ENCODE assay signal across 28 cellular contexts in genomic region chr22:50087646-50088045, GRCh38. TPM values are rescaled to one million over a fixed set of nuclear protein-coding genes. Genes with fewer than 3 reads are reported as not detected.
"Had no signal": no experiment of that assay in that cellular context is flagged by ENCODE, and none has a peak within 500 bp of the region (broad histone marks: within the 10 kb centered on the region; RNA-seq: fewer than 3 reads in every experiment).

No MANE protein-coding gene starts in this region.

- H3K36me3 Mint-ChIP-seq: activated naive CD8-positive, alpha-beta T cell had no signal

- H3K27me3 Mint-ChIP-seq: brain had no signal

- FAIRE-seq: astrocyte had no signal

- H3K4me3 Mint-ChIP-seq: activated naive CD4-positive, alpha-beta T cell treated with anti-CD3 and anti-CD28 coated beads for 36 hours; activated naive CD8-positive, alpha-beta T cell; activated T-helper 17 cell treated with anti-CD3 and anti-CD28 coated beads, Interleukin-2, amount 50 U/mL, for 72 hours; T-helper 1 cell treated with Interleukin-12 subunit alpha and Interleukin-12 subunit beta and Interleukin-4 antibody, amounts not matched to agents 30 μg/mL and 1 μg/mL, for 36 hours had no signal

- H3K27ac Mint-ChIP-seq: activated naive CD4-positive, alpha-beta T cell treated with anti-CD3 and anti-CD28 coated beads for 36 hours; activated naive CD8-positive, alpha-beta T cell; activated T-helper 17 cell treated with anti-CD3 and anti-CD28 coated beads, Interleukin-2, amount 50 U/mL, for 72 hours; T-helper 1 cell treated with Interleukin-12 subunit alpha and Interleukin-12 subunit beta and Interleukin-4 antibody, amounts not matched to agents 30 μg/mL and 1 μg/mL, for 36 hours had no signal

- ATAC-seq: activated CD4-positive, CD25-positive, alpha-beta regulatory T cell treated with anti-CD3 and anti-CD28 coated beads, Interleukin-2, amount 50 U/mL, for 24 hours; activated T-helper 17 cell treated with anti-CD3 and anti-CD28 coated beads, Interleukin-2, amount 50 U/mL, for 72 hours; Panc1 had no signal

- H3K9me3 Mint-ChIP-seq: activated T-helper 17 cell treated with anti-CD3 and anti-CD28 coated beads, Interleukin-2, amount 50 U/mL, for 72 hours had no signal

- DNase-seq: activated CD4-positive, alpha-beta T cell treated with anti-CD3 and anti-CD28 coated beads for 4 hours; activated CD4-positive, alpha-beta T cell treated with anti-CD3 and anti-CD28 coated beads, Interleukin-2, amount 50 U/mL, for 4 hours; activated gamma-delta T cell; activated naive CD4-positive, alpha-beta T cell treated with anti-CD3 and anti-CD28 coated beads for 36 hours; activated T-cell treated with anti-CD3 and anti-CD28 coated beads for 4 hours; activated T-cell treated with anti-CD3 and anti-CD28 coated beads, Interleukin-2, amount 50 U/mL, for 48 hours; amygdala; MM.1S; NCI-H1105; NCI-H1436; NCI-H1694 treated with DMSO at 0.1 percent for 48 hours; NCI-H2029 treated with DMSO at 0.1 percent for 48 hours; NCI-H345; NCI-H510A; NCI-H69; NK-92 treated with Interleukin-12 subunit alpha and Interleukin-12 subunit beta, amount 100 ng/mL, for 24 hours; OCI-M1; RPMI8226; SHP77 treated with DMSO at 0.1 percent for 48 hours had no signal

RNA-seq across cellular contexts. Expression of gene MOV10L1, which starts 2.2 kb away (rescaled TPM):
- total RNA-seq: activated CD8-positive, alpha-beta memory T cell treated with anti-CD3 and anti-CD28 coated beads for 36 hours; activated naive CD4-positive, alpha-beta T cell treated with anti-CD3 and anti-CD28 coated beads for 36 hours; activated T-helper 17 cell treated with anti-CD3 and anti-CD28 coated beads, Interleukin-2, amount 50 U/mL, for 72 hours had no signal

RNA-seq across cellular contexts. Expression of gene MLC1, which starts 2.4 kb away (rescaled TPM):
- total RNA-seq: SK-MEL-5 had no signal

RNA-seq across cellular contexts. Expression of gene TTLL8, which starts 29.5 kb away (rescaled TPM):
- total RNA-seq: activated CD8-positive, alpha-beta memory T cell treated with anti-CD3 and anti-CD28 coated beads for 36 hours; activated naive CD4-positive, alpha-beta T cell treated with anti-CD3 and anti-CD28 coated beads for 36 hours; activated T-helper 17 cell treated with anti-CD3 and anti-CD28 coated beads, Interleukin-2, amount 50 U/mL, for 72 hours; astrocyte; SK-MEL-5 had no signal
